13 cellular contexts compared by ENCODE assay signal in genomic region chr5:151664694-151665583, GRCh38. TPM values are rescaled to one million over a fixed set of nuclear protein-coding genes. Genes with fewer than 3 reads are reported as not detected.
A peak's percentile ranks its signal among the peaks of the same experiment; 100 is the strongest.
DNase-seq lines count a peak whose midpoint lies in the region; ATAC-seq, FAIRE-seq and TF ChIP-seq lines count a peak whose summit lies in the region.
"Had no signal": no experiment of that assay in that cellular context is flagged by ENCODE, and none has a peak within 500 bp of the region (broad histone marks: within the 10 kb centered on the region; RNA-seq: fewer than 3 reads in every experiment).

No MANE protein-coding gene starts in this region.

- peaks cover 0 to 10% of the 10 kb centered on the region in 2 donors for H3K36me3 ChIP-seq in prostate gland

- TF ChIP-seq POLR2A in A549 (IDR thresholded peaks at IDR 0.05; ENCODE audit: low read length) = no peak
- TF ChIP-seq POLR2A in prostate gland (IDR thresholded peaks at IDR 0.05) = no peak

- TF ChIP-seq RAD21 in A549 (conservative IDR thresholded peaks at IDR 0.05 in 1 of 2, IDR thresholded peaks at IDR 0.05 in 1 of 2) = no peak

- POLR2A ChIA-PET in A549 (lab: Yijun Ruan, JAX) = no interaction called here

- CTCF ChIA-PET in A549 (lab: Yijun Ruan, JAX) = interaction anchor here (1.0 to 4.9 kb wide), 8 partner anchors 9 to 76 kb away, joined by 3 to 60 read pairs (median 7); no protein-coding TSS in a partner anchor

- no peak for TF ChIP-seq EP300 in A549 (IDR thresholded peaks at IDR 0.05)

- H3K27ac ChIP-seq in A549 = peak overlapping the region; percentile 47 to 74; a peak in 5 of 6 replicates
- peak overlapping the region; percentile 32 to 44 for H3K27ac ChIP-seq in prostate gland
- H3K27ac ChIP-seq: epithelial cell of prostate had no signal

- H3K4me1 ChIP-seq in A549 (peaks cover 18% of the 10 kb centered on the region), prostate gland (replicated peaks) (peaks cover 3% of the 10 kb centered on the region)

- H3K4me3 ChIP-seq in A549 (no peak overlapping the region), fibroblast of mammary gland (ENCODE audit: control insufficient read depth, low read depth, low read length) (no peak overlapping the region), prostate gland (no peak overlapping the region)

- no peak for FAIRE-seq in A549 (lab: Jason Lieb, UNC)
- FAIRE-seq: TTC549, urothelium cell line had no signal

- peak overlapping the region; percentile 14; the same call in 1 of the 3 replicates for H3K4me2 ChIP-seq in A549

- ATAC-seq in A549 = peak; percentile 15 to 35; a peak in 4 of 6 replicates
- ATAC-seq in GM21526 (IDR thresholded peaks at IDR 0.05; ENCODE audit: low FRiP score, unreplicated experiment) = no peak
- ATAC-seq in HG03039 (IDR thresholded peaks at IDR 0.05; ENCODE audit: unreplicated experiment) = no peak

- no peaks in the 10 kb centered on the region for H3K9me3 ChIP-seq in A549
- H3K9me3 ChIP-seq in prostate gland = no peaks in the 10 kb centered on the region

- no peaks in the 10 kb centered on the region for H3K27me3 ChIP-seq in prostate gland (replicated peaks; ENCODE audit: insufficient read depth)

- TF ChIP-seq CTCF in A549 (IDR thresholded peaks at IDR 0.05) (no peak), fibroblast of mammary gland (conservative IDR thresholded peaks at IDR 0.05; ENCODE audit: control insufficient read depth, insufficient read depth, low read depth, low read length) (no peak), prostate gland (IDR thresholded peaks at IDR 0.05) (no peak)

- intact Hi-C loops in prostate gland (cut with DNase I) = no loop called here

- no peak for DNase-seq in A549 (ENCODE audit: low read depth in 1 of 2, low spot score in 1 of 2)
- DNase-seq in RPMI7951 (ENCODE audit: low read depth) = peak; percentile 87
- peak; percentile 96 for DNase-seq in fibroblast of mammary gland (ENCODE audit: low read depth)
- no peak for DNase-seq in prostate gland (ENCODE audit: low spot score)
- DNase-seq in NCI-H1694 treated with DMSO at 0.1 percent for 48 hours (lab: John Stamatoyannopoulos, UW) = no peak
- no peak for DNase-seq in stimulated activated CD4-positive, alpha-beta T cell treated with anti-CD3 and anti-CD28 coated beads, Interleukin-15, amount 100 ng/mL, for 24 hours
- DNase-seq: activated effector memory CD4-positive, alpha-beta T cell treated with Interleukin-2 at 50 U/mL for 16 hours; MV-4-11 had no signal

- WGBS in A549 (ENCODE audit: missing lambda C conversion rate) = 77% methylated on average over 6 of the region's 6 CpGs
- 54% methylated on average over 5 of the region's 6 CpGs for WGBS in prostate gland

TF ChIP-seq in A549, 52 proteins besides CTCF, POLR2A, EP300 and RAD21:
- TF ChIP-seq BHLHE40 (IDR thresholded peaks at IDR 0.05; ENCODE audit: low read depth, low read length) = no peak
- no peak for TF ChIP-seq FOXS1 (CRISPR knock-in tag; IDR thresholded peaks at IDR 0.05)
- no peak for TF ChIP-seq ZSCAN20 (CRISPR knock-in tag; IDR thresholded peaks at IDR 0.05)
- no peak for TF ChIP-seq NFE2L2 (conservative IDR thresholded peaks at IDR 0.05; ENCODE audit: low read length)
- TF ChIP-seq ZNF302 (CRISPR knock-in tag; IDR thresholded peaks at IDR 0.05) = no peak
- TF ChIP-seq GATA3 (IDR thresholded peaks at IDR 0.05; ENCODE audit: borderline replicate concordance) = no peak
- no peak for TF ChIP-seq HMGXB4 (CRISPR knock-in tag; IDR thresholded peaks at IDR 0.05; ENCODE audit: borderline replicate concordance)
- TF ChIP-seq TFCP2L1 (CRISPR knock-in tag; IDR thresholded peaks at IDR 0.05) = no peak
- no peak for TF ChIP-seq MAFK (IDR thresholded peaks at IDR 0.05; ENCODE audit: partially characterized antibody)
- TF ChIP-seq MAX (IDR thresholded peaks at IDR 0.05) = no peak
- no peak for TF ChIP-seq CEBPB (IDR thresholded peaks at IDR 0.05)
- TF ChIP-seq NR3C1 (IDR thresholded peaks at IDR 0.05) = no peak
- no peak for TF ChIP-seq FOSL2 (IDR thresholded peaks at IDR 0.05)
- TF ChIP-seq FOSL2 (CRISPR knock-in tag; IDR thresholded peaks at IDR 0.05) = no peak
- no peak for TF ChIP-seq FOSB (CRISPR knock-in tag; IDR thresholded peaks at IDR 0.05)
TF ChIP-seq in A549: peak in this region for 0.

RNA-seq across cellular contexts. Expression of gene SPARC, which starts 21.8 kb away (rescaled TPM):
- 23.1 and 33.8 TPM in 2 replicates for polyA plus RNA-seq in A549 (2011; rRNA removed)
- 27.1 and 30.5 TPM in 2 replicates for polyA plus RNA-seq in A549 (2012; cell fraction: cytosol; rRNA removed)
- 27.8 and 33.0 TPM in 2 replicates for polyA plus RNA-seq in A549 (2012; cell fraction: nucleus; rRNA removed)
- 29.1 to 53.4 TPM (median 45.7 TPM) in 3 replicates for polyA plus RNA-seq in A549 (2017; fragmentation: RNase III; extraction: RNeasy Plus Mini Kit Qiagen cat#74134 plus additional on column Dnase treatment)
- 30.9 and 41.1 TPM in 2 replicates for polyA minus RNA-seq in A549 (2011; rRNA and poly(A)+ RNA removed)
- total RNA-seq in RPMI7951 (2014; rRNA removed; shearing (Covaris generic)) = 2,339 and 3,437 TPM in 2 replicates
- total RNA-seq in prostate gland = 1,000 to 10,000 TPM in 1 of 2 donors, 100 to 1,000 TPM in 1; 101 to 2,249 TPM

Comparison
In these comparisons a context has a peak if more than half of its experiments do, and no peak if none do; other contexts are left out.
1. ATAC-seq: peak in A549 (2 of 2); none in GM21526 (single experiment) and HG03039 (single experiment).
2. DNase-seq: peak in RPMI7951 (single experiment) and fibroblast of mammary gland (single experiment); none in A549 (0 of 2), prostate gland (single experiment), NCI-H1694 treated with DMSO at 0.1 percent for 48 hours (single experiment) and stimulated activated CD4-positive, alpha-beta T cell treated with anti-CD3 and anti-CD28 coated beads, Interleukin-15, amount 100 ng/mL, for 24 hours (single experiment).